8 cellular contexts compared by ENCODE assay signal in genomic region chr1:212455406-212456165, GRCh38. TPM values are rescaled to one million over a fixed set of nuclear protein-coding genes. Genes with fewer than 3 reads are reported as not detected.
DNase-seq lines count a peak whose midpoint lies in the region; ATAC-seq lines count a peak whose summit lies in the region.

No MANE protein-coding gene starts in this region.

- H3K27ac Mint-ChIP-seq in activated CD8-positive, alpha-beta memory T cell treated with anti-CD3 and anti-CD28 coated beads, Interleukin-2, amount 10 ng/mL, durations not matched to agents 7 days and 5 days: no peak overlapping the region

- peak; percentile 29 to 50 for DNase-seq in NCI-H187 (lab: John Stamatoyannopoulos, UW)
- DNase-seq in NCI-H187 treated with DMSO at 0.1 percent for 48 hours (lab: John Stamatoyannopoulos, UW): no peak
- DNase-seq in NOMO-1 treated with dmso at 0.1 percent for 144 hours (lab: John Stamatoyannopoulos, UW; ENCODE audit: unreplicated experiment): peak; percentile 45
- peak; percentile 87 for DNase-seq in activated CD8-positive, alpha-beta memory T cell treated with anti-CD3 and anti-CD28 coated beads, Interleukin-2, amount 10 ng/mL, durations not matched to agents 7 days and 5 days
- DNase-seq in epidermal melanocyte (ENCODE audit: insufficient read length, low spot score): peak; percentile 90
- DNase-seq in mucosa of gallbladder (ENCODE audit: low spot score): peak; percentile 87
- peak; percentile 59 to 85 for DNase-seq in stimulated activated CD8-positive, alpha-beta memory T cell treated with anti-CD3 and anti-CD28 coated beads, Interleukin-4, amount 100 ng/mL, for 4 hours (ENCODE audit: low read depth in 2 of 2, low spot score in 1 of 2)

- no peak overlapping the region for H3K4me3 Mint-ChIP-seq in activated CD8-positive, alpha-beta memory T cell treated with anti-CD3 and anti-CD28 coated beads, Interleukin-2, amount 10 ng/mL, durations not matched to agents 7 days and 5 days

- H3K27me3 Mint-ChIP-seq in activated CD8-positive, alpha-beta memory T cell treated with anti-CD3 and anti-CD28 coated beads, Interleukin-2, amount 10 ng/mL, durations not matched to agents 7 days and 5 days: no peaks in the 10 kb centered on the region

- peaks cover 7% of the 10 kb centered on the region for H3K4me1 Mint-ChIP-seq in activated CD8-positive, alpha-beta memory T cell treated with anti-CD3 and anti-CD28 coated beads, Interleukin-2, amount 10 ng/mL, durations not matched to agents 7 days and 5 days

- peak; percentile 53 for ATAC-seq in HG03571 (IDR thresholded peaks at IDR 0.05; ENCODE audit: unreplicated experiment)
- peak; percentile 79 for ATAC-seq in activated CD8-positive, alpha-beta memory T cell treated with anti-CD3 and anti-CD28 coated beads, Interleukin-2, amount 10 ng/mL, durations not matched to agents 7 days and 5 days

- CTCF ChIA-PET in activated CD8-positive, alpha-beta memory T cell treated with anti-CD3 and anti-CD28 coated beads, Interleukin-2, amount 10 ng/mL, durations not matched to agents 7 days and 5 days (lab: Charles Lee): interaction anchor here (0.6 to 5.7 kb wide), 101 partner anchors 8 to 875 kb away, joined by 3 to 71 read pairs (median 5); partner anchors contain the start of genes DTL, INTS7, NENF and NSL1

- H3K36me3 Mint-ChIP-seq in activated CD8-positive, alpha-beta memory T cell treated with anti-CD3 and anti-CD28 coated beads, Interleukin-2, amount 10 ng/mL, durations not matched to agents 7 days and 5 days: no peaks in the 10 kb centered on the region

- no peaks in the 10 kb centered on the region for H3K9me3 Mint-ChIP-seq in activated CD8-positive, alpha-beta memory T cell treated with anti-CD3 and anti-CD28 coated beads, Interleukin-2, amount 10 ng/mL, durations not matched to agents 7 days and 5 days (ENCODE audit: low read depth)

RNA-seq across cellular contexts. Expression of gene NENF, which starts 22.9 kb away (rescaled TPM):
- 10 to 100 TPM; 33.9 to 37.6 TPM for total RNA-seq in activated CD8-positive, alpha-beta memory T cell treated with anti-CD3 and anti-CD28 coated beads, Interleukin-2, amount 10 ng/mL, durations not matched to agents 7 days and 5 days
- 64.3 TPM for total RNA-seq in mucosa of gallbladder

RNA-seq across cellular contexts. Expression of gene PACC1, which starts 40.9 kb away (rescaled TPM):
- 10 to 100 TPM; 13.0 to 17.1 TPM for total RNA-seq in activated CD8-positive, alpha-beta memory T cell treated with anti-CD3 and anti-CD28 coated beads, Interleukin-2, amount 10 ng/mL, durations not matched to agents 7 days and 5 days
- total RNA-seq in mucosa of gallbladder: 4.0 TPM
